ENCODE assay signal across 9 cellular contexts in the genomic region with DNA sequence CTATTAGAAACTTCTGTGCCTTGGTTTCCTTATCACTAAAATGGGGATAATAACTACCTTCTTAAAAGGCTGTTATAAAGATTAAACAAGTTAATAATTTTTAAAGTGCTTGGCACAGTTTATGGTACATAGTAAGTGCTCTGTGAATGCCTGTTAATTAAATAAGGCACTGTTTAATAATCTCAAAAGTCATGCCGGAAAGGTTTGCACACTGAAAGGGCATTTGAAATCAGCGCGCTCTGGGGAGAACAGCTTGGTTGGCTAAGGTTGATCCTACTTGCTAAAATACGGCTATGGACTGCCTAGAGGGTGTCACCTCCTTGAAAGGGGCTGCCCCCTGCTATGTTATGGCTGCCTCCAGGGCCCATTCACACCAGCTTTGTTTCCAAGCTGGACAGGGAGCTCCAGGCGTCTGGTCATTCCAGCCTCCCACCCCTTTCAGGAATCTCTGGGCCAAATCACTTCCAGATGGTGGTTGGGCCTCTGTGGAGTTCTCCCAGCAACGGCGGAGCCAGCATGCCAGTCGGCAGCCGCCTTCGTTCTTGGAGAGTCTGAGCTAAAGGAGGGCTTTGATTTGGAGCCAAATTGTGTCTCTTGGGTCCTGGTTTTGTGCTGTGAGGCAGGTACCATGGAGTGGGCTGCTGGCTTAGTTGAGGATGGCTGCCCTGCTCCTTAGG. TPM values are rescaled to one million over a fixed set of nuclear protein-coding genes. Genes with fewer than 3 reads are reported as not detected.
DNase-seq lines count a peak whose midpoint lies in the region; ATAC-seq and TF ChIP-seq lines count a peak whose summit lies in the region.
"Had no signal": no experiment of that assay in that cellular context is flagged by ENCODE, and none has a peak within 500 bp of the region (broad histone marks: within the 10 kb centered on the region; RNA-seq: fewer than 3 reads in every experiment).

No MANE protein-coding gene starts in this region.

- peaks cover 77% of the 10 kb centered on the region for H3K4me1 ChIP-seq in vagina

- DNase-seq in Right ventricle myocardium inferior (ENCODE audit: missing footprints) (no peak), cardiac septum (ENCODE audit: low spot score) (no peak), ecto neural progenitor cell (ENCODE audit: low spot score) (peak; percentile 62), midbrain (lab: John Stamatoyannopoulos, UW) (peak; percentile 25), vagina (ENCODE audit: extremely low spot score in 2 of 2) (no peak), NCI-H526 treated with DMSO at 0.1 percent for 48 hours (lab: John Stamatoyannopoulos, UW) (no peak), SKM-1 (lab: John Stamatoyannopoulos, UW; ENCODE audit: unreplicated experiment) (no peak)

- H3K9me3 ChIP-seq in vagina = no peaks in the 10 kb centered on the region

- no peak for TF ChIP-seq CTCF in vagina (IDR thresholded peaks at IDR 0.05)

- H3K36me3 ChIP-seq in vagina = no peaks in the 10 kb centered on the region

- peak overlapping the region; percentile 41 for H3K27ac ChIP-seq in vagina
- H3K27ac ChIP-seq: HL-60 had no signal

- no peak for TF ChIP-seq POLR2A in vagina (IDR thresholded peaks at IDR 0.05)

- no peaks in the 10 kb centered on the region for H3K27me3 ChIP-seq in vagina

- intact Hi-C loops in Right ventricle myocardium inferior (cut with DNase I) = loop anchor here (5.0 kb wide), 2 partner anchors 33 to 83 kb away; no protein-coding TSS in a partner anchor
- intact Hi-C loops in cardiac septum (cut with DNase I) = loop anchor here (5.0 kb wide), 2 partner anchors 38 to 68 kb away; no protein-coding TSS in a partner anchor
- intact Hi-C loops in vagina (cut with DNase I) = no loop called here

- ATAC-seq in Right ventricle myocardium inferior (peak; percentile 77), GM18909 (IDR thresholded peaks at IDR 0.05; ENCODE audit: poor library complexity, unreplicated experiment) (no peak)

- no peak overlapping the region for H3K4me3 ChIP-seq in vagina

RNA-seq across cellular contexts. Expression of a gene that starts 5.9 kb away (rescaled TPM):
- total RNA-seq in Right ventricle myocardium inferior (32.1 TPM), cardiac septum (58.1 TPM), vagina (147 TPM)

Comparison
In these comparisons a context has a peak if more than half of its experiments do, and no peak if none do; other contexts are left out.
1. DNase-seq: peak in ecto neural progenitor cell (single experiment) and midbrain (single experiment); none in Right ventricle myocardium inferior (single experiment), cardiac septum (single experiment), vagina (0 of 2), NCI-H526 treated with DMSO at 0.1 percent for 48 hours (single experiment) and SKM-1 (single experiment).